3 cellular contexts compared by ENCODE assay signal in genomic region chr10:68565658-68566057, GRCh38.
TF ChIP-seq lines count a peak whose summit lies in the region.

No MANE protein-coding gene starts in this region.

TF ChIP-seq in HEK293, 187 proteins besides CTCF, POLR2A, EP300 and RAD21 (continued from another document):
- no peak for TF ChIP-seq ZNF280C (tag by site-specific recombination; IDR thresholded peaks at IDR 0.05)
- no peak for TF ChIP-seq ZNF10 (tag by site-specific recombination; IDR thresholded peaks at IDR 0.05)
- TF ChIP-seq HOXD13 (CRISPR knock-in tag; IDR thresholded peaks at IDR 0.05; ENCODE audit: borderline replicate concordance): no peak
- no peak for TF ChIP-seq ZNF146 (tag by site-specific recombination; IDR thresholded peaks at IDR 0.05)
- peak; percentile 30; the same call in 1 of the 2 replicates for TF ChIP-seq FEZF1 (tag by site-specific recombination; IDR thresholded peaks at IDR 0.05)

TF ChIP-seq in WTC11, 78 proteins besides CTCF, POLR2A, EP300 and RAD21 (continued from another document):
- no peak for TF ChIP-seq ZNF671 (CRISPR knock-in tag; IDR thresholded peaks at IDR 0.05)
- TF ChIP-seq, protein P1, sequence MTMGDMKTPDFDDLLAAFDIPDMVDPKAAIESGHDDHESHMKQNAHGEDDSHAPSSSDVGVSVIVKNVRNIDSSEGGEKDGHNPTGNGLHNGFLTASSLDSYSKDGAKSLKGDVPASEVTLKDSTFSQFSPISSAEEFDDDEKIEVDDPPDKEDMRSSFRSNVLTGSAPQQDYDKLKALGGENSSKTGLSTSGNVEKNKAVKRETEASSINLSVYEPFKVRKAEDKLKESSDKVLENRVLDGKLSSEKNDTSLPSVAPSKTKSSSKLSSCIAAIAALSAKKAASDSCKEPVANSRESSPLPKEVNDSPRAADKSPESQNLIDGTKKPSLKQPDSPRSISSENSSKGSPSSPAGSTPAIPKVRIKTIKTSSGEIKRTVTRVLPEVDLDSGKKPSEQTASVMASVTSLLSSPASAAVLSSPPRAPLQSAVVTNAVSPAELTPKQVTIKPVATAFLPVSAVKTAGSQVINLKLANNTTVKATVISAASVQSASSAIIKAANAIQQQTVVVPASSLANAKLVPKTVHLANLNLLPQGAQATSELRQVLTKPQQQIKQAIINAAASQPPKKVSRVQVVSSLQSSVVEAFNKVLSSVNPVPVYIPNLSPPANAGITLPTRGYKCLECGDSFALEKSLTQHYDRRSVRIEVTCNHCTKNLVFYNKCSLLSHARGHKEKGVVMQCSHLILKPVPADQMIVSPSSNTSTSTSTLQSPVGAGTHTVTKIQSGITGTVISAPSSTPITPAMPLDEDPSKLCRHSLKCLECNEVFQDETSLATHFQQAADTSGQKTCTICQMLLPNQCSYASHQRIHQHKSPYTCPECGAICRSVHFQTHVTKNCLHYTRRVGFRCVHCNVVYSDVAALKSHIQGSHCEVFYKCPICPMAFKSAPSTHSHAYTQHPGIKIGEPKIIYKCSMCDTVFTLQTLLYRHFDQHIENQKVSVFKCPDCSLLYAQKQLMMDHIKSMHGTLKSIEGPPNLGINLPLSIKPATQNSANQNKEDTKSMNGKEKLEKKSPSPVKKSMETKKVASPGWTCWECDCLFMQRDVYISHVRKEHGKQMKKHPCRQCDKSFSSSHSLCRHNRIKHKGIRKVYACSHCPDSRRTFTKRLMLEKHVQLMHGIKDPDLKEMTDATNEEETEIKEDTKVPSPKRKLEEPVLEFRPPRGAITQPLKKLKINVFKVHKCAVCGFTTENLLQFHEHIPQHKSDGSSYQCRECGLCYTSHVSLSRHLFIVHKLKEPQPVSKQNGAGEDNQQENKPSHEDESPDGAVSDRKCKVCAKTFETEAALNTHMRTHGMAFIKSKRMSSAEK (CRISPR knock-in tag; IDR thresholded peaks at IDR 0.05; ENCODE audit: borderline replicate concordance): no peak
- no peak for TF ChIP-seq ESRRA (CRISPR knock-in tag; IDR thresholded peaks at IDR 0.05; ENCODE audit: borderline replicate concordance)
- no peak for TF ChIP-seq FOXP4 (CRISPR knock-in tag; IDR thresholded peaks at IDR 0.05)
- no peak for TF ChIP-seq ZNF121 (CRISPR knock-in tag; IDR thresholded peaks at IDR 0.05)
- TF ChIP-seq ZNF396 (CRISPR knock-in tag; IDR thresholded peaks at IDR 0.05; ENCODE audit: borderline replicate concordance): no peak
- TF ChIP-seq, protein P2, sequence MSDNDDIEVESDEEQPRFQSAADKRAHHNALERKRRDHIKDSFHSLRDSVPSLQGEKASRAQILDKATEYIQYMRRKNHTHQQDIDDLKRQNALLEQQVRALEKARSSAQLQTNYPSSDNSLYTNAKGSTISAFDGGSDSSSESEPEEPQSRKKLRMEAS (CRISPR knock-in tag; IDR thresholded peaks at IDR 0.05): no peak
- TF ChIP-seq RELA (CRISPR knock-in tag; IDR thresholded peaks at IDR 0.05; ENCODE audit: borderline replicate concordance): no peak
- no peak for TF ChIP-seq ELF4 (CRISPR knock-in tag; IDR thresholded peaks at IDR 0.05; ENCODE audit: low read depth)

TF ChIP-seq in SK-N-SH, 30 proteins besides CTCF, POLR2A, EP300 and RAD21 (continued from another document):
- TF ChIP-seq, protein P3, sequence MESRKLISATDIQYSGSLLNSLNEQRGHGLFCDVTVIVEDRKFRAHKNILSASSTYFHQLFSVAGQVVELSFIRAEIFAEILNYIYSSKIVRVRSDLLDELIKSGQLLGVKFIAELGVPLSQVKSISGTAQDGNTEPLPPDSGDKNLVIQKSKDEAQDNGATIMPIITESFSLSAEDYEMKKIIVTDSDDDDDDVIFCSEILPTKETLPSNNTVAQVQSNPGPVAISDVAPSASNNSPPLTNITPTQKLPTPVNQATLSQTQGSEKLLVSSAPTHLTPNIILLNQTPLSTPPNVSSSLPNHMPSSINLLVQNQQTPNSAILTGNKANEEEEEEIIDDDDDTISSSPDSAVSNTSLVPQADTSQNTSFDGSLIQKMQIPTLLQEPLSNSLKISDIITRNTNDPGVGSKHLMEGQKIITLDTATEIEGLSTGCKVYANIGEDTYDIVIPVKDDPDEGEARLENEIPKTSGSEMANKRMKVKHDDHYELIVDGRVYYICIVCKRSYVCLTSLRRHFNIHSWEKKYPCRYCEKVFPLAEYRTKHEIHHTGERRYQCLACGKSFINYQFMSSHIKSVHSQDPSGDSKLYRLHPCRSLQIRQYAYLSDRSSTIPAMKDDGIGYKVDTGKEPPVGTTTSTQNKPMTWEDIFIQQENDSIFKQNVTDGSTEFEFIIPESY (IDR thresholded peaks at IDR 0.05; ENCODE audit: borderline replicate concordance, low read depth): no peak
- no peak for TF ChIP-seq GATA2 (CRISPR knock-in tag; IDR thresholded peaks at IDR 0.05)
- TF ChIP-seq FOXM1 (IDR thresholded peaks at IDR 0.05; ENCODE audit: low read depth): no peak
TF ChIP-seq in SK-N-SH: peak in this region for 0.
